10 cellular contexts compared by ENCODE assay signal in the genomic region with DNA sequence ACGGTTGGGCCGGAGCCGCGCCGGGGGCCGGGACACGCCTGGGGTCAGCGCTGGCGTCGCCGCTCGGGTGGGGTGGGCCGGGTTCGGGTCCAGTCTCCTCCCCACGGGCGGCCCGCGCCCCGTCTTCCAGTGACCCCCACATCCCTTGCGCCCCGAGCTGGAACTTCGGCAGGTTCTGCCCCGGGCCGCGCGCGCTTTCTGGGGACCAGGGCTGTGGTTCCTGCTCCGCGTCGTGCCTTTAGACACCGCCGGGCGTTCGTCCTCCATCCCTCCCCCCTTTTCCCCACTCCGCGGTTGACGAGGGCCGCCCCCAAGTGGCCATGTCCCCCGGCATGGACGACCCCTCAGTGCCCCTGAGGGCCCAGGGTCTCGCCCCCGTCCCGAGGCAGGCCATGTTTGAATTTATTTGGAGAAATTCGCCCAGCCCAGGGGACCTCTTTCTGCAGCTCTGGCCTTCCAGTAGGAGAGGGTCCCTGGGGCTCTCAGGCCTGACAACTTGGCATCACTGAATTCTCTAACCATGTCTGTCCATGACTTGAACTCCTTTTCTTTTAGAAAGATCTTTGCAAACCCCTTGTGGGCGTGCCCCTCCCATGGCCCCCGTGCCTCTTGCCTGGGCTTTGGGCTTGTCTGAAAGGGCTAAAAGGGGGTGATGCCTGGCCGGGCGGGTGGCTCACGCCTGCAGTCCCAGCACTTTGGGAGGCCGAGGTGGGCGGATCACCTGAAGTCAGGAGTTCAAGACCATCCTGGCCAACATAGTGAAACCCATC. TPM values are rescaled to one million over a fixed set of nuclear protein-coding genes. Genes with fewer than 3 reads are reported as not detected.
DNase-seq lines count a peak whose midpoint lies in the region; ATAC-seq and TF ChIP-seq lines count a peak whose summit lies in the region.
"Had no signal": no experiment of that assay in that cellular context is flagged by ENCODE, and none has a peak within 500 bp of the region (broad histone marks: within the 10 kb centered on the region; RNA-seq: fewer than 3 reads in every experiment).

No MANE protein-coding gene starts in this region.

- H3K27me3 ChIP-seq in colonic mucosa (no peaks in the 10 kb centered on the region), thyroid gland (no peaks in the 10 kb centered on the region)

- no peak for TF ChIP-seq CTCF in colonic mucosa (IDR thresholded peaks at IDR 0.05)
- TF ChIP-seq CTCF in thyroid gland (IDR thresholded peaks at IDR 0.05): no peak

- H3K27ac Mint-ChIP-seq in T-helper 1 cell treated with Interleukin-12 subunit alpha and Interleukin-12 subunit beta and Interleukin-4 antibody, amounts not matched to agents 30 μg/mL and 1 μg/mL, for 36 hours: no peak overlapping the region
- H3K27ac Mint-ChIP-seq in memory B cell: peak overlapping the region; percentile 99

- H3K36me3 Mint-ChIP-seq in T-helper 1 cell treated with Interleukin-12 subunit alpha and Interleukin-12 subunit beta and Interleukin-4 antibody, amounts not matched to agents 30 μg/mL and 1 μg/mL, for 36 hours (ENCODE audit: low read depth): peaks cover 19% of the 10 kb centered on the region
- H3K36me3 Mint-ChIP-seq in memory B cell: peaks cover 2% of the 10 kb centered on the region

- no peak for DNase-seq in T-helper 1 cell
- peak; percentile 48 for DNase-seq in colonic mucosa
- DNase-seq in memory B cell (ENCODE audit: low spot score in 2 of 2): no peak
- DNase-seq in thyroid gland: peak in 1 of 2 donors; percentile 19
- no peak for DNase-seq in NCI-H1105 treated with DMSO at 0.1 percent for 48 hours (lab: John Stamatoyannopoulos, UW)
- no peak for DNase-seq in NCI-H187 treated with DMSO at 0.1 percent for 48 hours (lab: John Stamatoyannopoulos, UW)
- no peak for DNase-seq in activated CD4-positive, alpha-beta T cell treated with anti-CD3 and anti-CD28 coated beads for 48 hours
- DNase-seq: NCI-H526 had no signal

- 45 to 68% methylated on average over 10 to 13 of the region's 51 CpGs for WGBS in thyroid gland, 2 donors

- ATAC-seq in memory B cell (ENCODE audit: low read depth): no peak

- no peaks in the 10 kb centered on the region for H3K9me3 Mint-ChIP-seq in T-helper 1 cell treated with Interleukin-12 subunit alpha and Interleukin-12 subunit beta and Interleukin-4 antibody, amounts not matched to agents 30 μg/mL and 1 μg/mL, for 36 hours
- H3K9me3 Mint-ChIP-seq in memory B cell: no peaks in the 10 kb centered on the region

- H3K4me3 ChIP-seq in colonic mucosa: peak overlapping the region; percentile 42
- peak overlapping the region in 2 of 3 donors; percentile 26 to 49 for H3K4me3 ChIP-seq in thyroid gland (replicated peaks in 1 of 3)
- H3K4me3 ChIP-seq: HAP-1 had no signal

- peaks cover 24% of the 10 kb centered on the region for H3K4me1 ChIP-seq in colonic mucosa
- H3K4me1 ChIP-seq in thyroid gland: peaks cover 35 to 41% of the 10 kb centered on the region in 2 donors

- H3K4me3 Mint-ChIP-seq in T-helper 1 cell treated with Interleukin-12 subunit alpha and Interleukin-12 subunit beta and Interleukin-4 antibody, amounts not matched to agents 30 μg/mL and 1 μg/mL, for 36 hours: peak overlapping the region; percentile 69
- peak overlapping the region; percentile 74 for H3K4me3 Mint-ChIP-seq in memory B cell

- intact Hi-C loops in colonic mucosa (cut with DNase I) (no loop called here), thyroid gland (cut with DNase I) (no loop called here)

- H3K9ac ChIP-seq in colonic mucosa (ENCODE audit: low read depth in 2 of 2, low read length in 2 of 2): peak overlapping the region; percentile 63 to 72

- H3K9me3 ChIP-seq in colonic mucosa: no peaks in the 10 kb centered on the region
- no peaks in the 10 kb centered on the region for H3K9me3 ChIP-seq in thyroid gland
- H3K9me3 ChIP-seq: HAP-1 had no signal

- H3K36me3 ChIP-seq in colonic mucosa (no peaks in the 10 kb centered on the region), thyroid gland (peaks cover 0 to 10% of the 10 kb centered on the region in 2 donors)

- no peak for TF ChIP-seq POLR2A in thyroid gland (IDR thresholded peaks at IDR 0.05)

- no peaks in the 10 kb centered on the region for H3K27me3 Mint-ChIP-seq in T-helper 1 cell treated with Interleukin-12 subunit alpha and Interleukin-12 subunit beta and Interleukin-4 antibody, amounts not matched to agents 30 μg/mL and 1 μg/mL, for 36 hours (ENCODE audit: low read depth)
- no peaks in the 10 kb centered on the region for H3K27me3 Mint-ChIP-seq in memory B cell

- H3K27ac ChIP-seq in colonic mucosa (peak overlapping the region; percentile 100), thyroid gland (peak overlapping the region in 2 of 3 donors; percentile 48 to 67)

- peaks cover 29% of the 10 kb centered on the region for H3K4me1 Mint-ChIP-seq in T-helper 1 cell treated with Interleukin-12 subunit alpha and Interleukin-12 subunit beta and Interleukin-4 antibody, amounts not matched to agents 30 μg/mL and 1 μg/mL, for 36 hours (ENCODE audit: low read depth)
- peaks cover 28% of the 10 kb centered on the region for H3K4me1 Mint-ChIP-seq in memory B cell

RNA-seq across cellular contexts. Expression of gene SQSTM1, which starts 3.4 kb away (rescaled TPM):
- total RNA-seq in colonic mucosa (100 to 1,000 TPM; 262 to 388 TPM), thyroid gland (1,000 to 10,000 TPM in 1 of 4 donors, 100 to 1,000 TPM in 3; 649 to 1,146 (median 971) TPM)

RNA-seq across cellular contexts. Expression of gene MGAT4B, which starts 10.6 kb away (rescaled TPM):
- 100 to 1,000 TPM; 332 to 540 TPM for total RNA-seq in colonic mucosa
- 100 to 1,000 TPM in 2 of 4 donors, 10 to 100 TPM in 2; 83.6 to 108 (median 102) TPM for total RNA-seq in thyroid gland

RNA-seq across cellular contexts. Expression of gene LTC4S, which starts 23.5 kb away (rescaled TPM):
- total RNA-seq in colonic mucosa: 1 to 10 TPM; 5.3 to 5.4 TPM
- 10 to 100 TPM in 2 of 4 donors, 1 to 10 TPM in 2; 6.4 to 28.2 (median 15.9) TPM for total RNA-seq in thyroid gland

RNA-seq across cellular contexts. Expression of gene MRNIP, which starts 41.4 kb away (rescaled TPM):
- total RNA-seq in colonic mucosa (10 to 100 TPM in 1 of 2 donors, 1 to 10 TPM in 1; 8.6 to 17.5 TPM), thyroid gland (10 to 100 TPM; 37.1 to 68.2 (median 52.1) TPM)
